In genomic region chr17:32429598-32429997, GRCh38 we compare ENCODE assay signal across 8 cellular contexts.
"Had no signal": no experiment of that assay in that cellular context is flagged by ENCODE, and none has a peak within 500 bp of the region (broad histone marks: within the 10 kb centered on the region; RNA-seq: fewer than 3 reads in every experiment).

No MANE protein-coding gene starts in this region.

- H3K4me1 Mint-ChIP-seq: IgD-negative memory B cell had no signal

- DNase-seq: GM23248, GOT3, H7, KG1 had no signal

- ATAC-seq: HCT116 had no signal

- H2AFZ ChIP-seq: GM23248 had no signal

- H3K4me3 ChIP-seq: GM23248, HAP-1 had no signal

- H3K4me3 Mint-ChIP-seq: IgD-negative memory B cell had no signal

- H3K36me3 ChIP-seq: HAP-1 had no signal

- FAIRE-seq: HTR-8/SVneo had no signal

- H3K4me1 ChIP-seq: HAP-1 had no signal

- H3K27ac ChIP-seq: GM23248 had no signal

- H3K9ac ChIP-seq: GM23248 had no signal

- H3K27ac Mint-ChIP-seq: IgD-negative memory B cell had no signal
